In the genomic region with DNA sequence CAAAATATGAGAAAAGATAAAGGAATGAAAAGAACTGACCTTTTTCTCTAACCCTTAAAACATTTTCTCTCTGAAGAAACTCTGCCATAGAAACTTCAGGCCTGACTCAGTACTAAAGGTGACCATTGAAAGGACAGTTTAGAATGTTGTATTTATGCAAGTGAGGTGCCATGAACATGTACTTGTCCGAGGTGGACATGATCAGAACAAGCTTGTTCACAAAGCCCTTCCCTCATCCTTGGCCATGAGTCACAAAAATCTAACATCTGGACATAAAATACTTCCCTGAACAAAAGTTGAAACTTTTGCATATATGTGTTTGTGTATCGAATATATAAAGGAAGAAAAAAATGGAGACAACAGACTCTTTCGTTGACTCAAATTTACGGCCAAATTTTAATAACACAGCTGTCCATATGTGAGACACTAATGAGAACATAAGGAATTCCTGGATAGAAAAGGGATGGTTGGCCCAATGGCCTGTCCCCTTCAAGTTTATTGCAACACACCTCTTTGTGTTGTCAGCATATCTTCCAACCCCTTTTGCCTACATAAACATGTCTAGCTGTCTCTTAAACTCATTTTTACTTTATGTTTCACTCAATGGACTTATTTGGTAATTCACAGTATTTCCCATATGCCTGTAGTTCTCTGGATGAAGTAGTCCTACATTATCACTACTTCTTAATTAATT, we compare ENCODE assay signal across 20 cellular contexts. TPM values are rescaled to one million over a fixed set of nuclear protein-coding genes. Genes with fewer than 3 reads are reported as not detected.
DNase-seq lines count a peak whose midpoint lies in the region; ATAC-seq, FAIRE-seq and TF ChIP-seq lines count a peak whose summit lies in the region.
"Had no signal": no experiment of that assay in that cellular context is flagged by ENCODE, and none has a peak within 500 bp of the region (broad histone marks: within the 10 kb centered on the region; RNA-seq: fewer than 3 reads in every experiment).

No MANE protein-coding gene starts in this region.

- H4K8ac ChIP-seq in H1 (ENCODE audit: extremely low read depth, insufficient read depth, low read length): no peak overlapping the region

- no peak overlapping the region for H3K14ac ChIP-seq in H1 (ENCODE audit: insufficient read length)

- DNase-seq in HepG2 (ENCODE audit: low spot score): no peak
- DNase-seq in right lobe of liver: no peak
- DNase-seq in H1 (ENCODE audit: low read depth in 1 of 2, low spot score in 2 of 2): no peak
- DNase-seq in upper lobe of right lung: no peak
- DNase-seq in NCI-H2029 (lab: John Stamatoyannopoulos, UW): no peak
- no peak for DNase-seq in thyroid gland
- DNase-seq: Caco-2; CD4-positive, CD25-positive, alpha-beta regulatory T cell; CD8-positive, alpha-beta T cell; DMS153; DND-41; GOT3; H9 had no signal

- no peak for ATAC-seq in HepG2
- ATAC-seq in right lobe of liver: no peak
- peak; percentile 25 for ATAC-seq in upper lobe of right lung
- ATAC-seq: CD8-positive, alpha-beta T cell; HCT116 had no signal

- H3K4me1 ChIP-seq in HepG2 (ENCODE audit: insufficient read depth, low read length) (no peaks in the 10 kb centered on the region), right lobe of liver (no peaks in the 10 kb centered on the region), H1 (replicated peaks in 1 of 4; ENCODE audit: control insufficient read depth in 3 of 4, insufficient read depth in 4 of 4, low read length in 3 of 4) (0 out of 7 replicates have a peak, but pooled peaks cover 0 to 1% (median 0%) of the 10 kb centered on the region in 4 experiments), upper lobe of right lung (no peaks in the 10 kb centered on the region), thyroid gland (no peaks in the 10 kb centered on the region)
- H3K4me1 ChIP-seq: Caco-2 had no signal

- BruUV-seq in HepG2 (replicated peaks; lab: Mats Ljungman, UMichigan): no TSS peak

- no peaks in the 10 kb centered on the region for H3K79me1 ChIP-seq in H1 (ENCODE audit: low read depth, low read length)

- H2BK120ac ChIP-seq in H1 (replicated peaks; ENCODE audit: low read depth, low read length): no peak overlapping the region

- H3K23ac ChIP-seq in H1 (ENCODE audit: insufficient read length): no peak overlapping the region

- no peak overlapping the region for H2BK15ac ChIP-seq in H1 (ENCODE audit: low read length)

- H3K79me2 ChIP-seq in HepG2 (ENCODE audit: insufficient read depth, low read length) (no peaks in the 10 kb centered on the region), H1 (ENCODE audit: control insufficient read depth in 1 of 2, insufficient read depth in 2 of 2, low read length in 2 of 2) (no peaks in the 10 kb centered on the region)

- H2BK20ac ChIP-seq in H1 (ENCODE audit: low read length): no peak overlapping the region

- no peak for FAIRE-seq in HepG2 (lab: Jason Lieb, UNC)
- FAIRE-seq in H1 (lab: Jason Lieb, UNC): peak; percentile 19
- FAIRE-seq: A204.1, G401.6, GM12892 had no signal

- H2AFZ ChIP-seq in HepG2 (ENCODE audit: low read length): no peak overlapping the region
- no peak overlapping the region for H2AFZ ChIP-seq in H1 (ENCODE audit: low read length)

- no peak overlapping the region for H4K5ac ChIP-seq in H1 (ENCODE audit: insufficient read length, low read depth, low read length)

- TF ChIP-seq EP300 in HepG2 (IDR thresholded peaks at IDR 0.05; ENCODE audit: low read depth in 2 of 2, low read length in 2 of 2): no peak
- no peak for TF ChIP-seq EP300 in HepG2 (CRISPR knock-in tag; IDR thresholded peaks at IDR 0.05; ENCODE audit: borderline replicate concordance)
- no peak for TF ChIP-seq EP300 in H1 (IDR thresholded peaks at IDR 0.05; ENCODE audit: borderline replicate concordance in 1 of 2, low read depth in 2 of 2, low read length in 2 of 2)

- WGBS in HepG2 (ENCODE audit: low lambda C conversion rate): 2% methylated on average over 4 of the region's 4 CpGs
- WGBS in right lobe of liver (ENCODE audit: insufficient coverage, low coverage, low lambda C conversion rate, missing lambda C conversion rate): 71% methylated on average over 4 of the region's 4 CpGs
- WGBS in H1 (ENCODE audit: extremely low coverage in 1 of 2, insufficient coverage in 1 of 2, insufficient read length in 1 of 2, insufficient replicate concordance in 2 of 2, low coverage in 1 of 2, low lambda C conversion rate in 2 of 2, missing lambda C conversion rate in 1 of 2), 2 experiments: 85% methylated on average over 4 of the region's 4 CpGs; no CpG with 5 or more reads in 1 of the 2 experiments
- WGBS in thyroid gland, 2 donors: 93 to 98% methylated on average over 4 of the region's 4 CpGs

- intact Hi-C loops in HepG2 (cut with micrococcal nuclease; ENCODE audit: unreplicated experiment) (no loop called here), right lobe of liver (cut with DNase I) (no loop called here), upper lobe of right lung (cut with DNase I) (no loop called here), thyroid gland (cut with DNase I) (no loop called here)

- POLR2A ChIA-PET in HepG2 (lab: Yijun Ruan, JAX) (no interaction called here), H1 (lab: Charles Lee; ENCODE audit: partially characterized antibody) (interaction anchor here (1.6 kb wide), 1 partner anchor 16 kb away, joined by 3 read pairs; no protein-coding TSS in a partner anchor)

- TF ChIP-seq RAD21 in HepG2 (CRISPR knock-in tag; IDR thresholded peaks at IDR 0.05): no peak
- no peak for TF ChIP-seq RAD21 in H1 (IDR thresholded peaks at IDR 0.05 in 1 of 2, conservative IDR thresholded peaks at IDR 0.05 in 1 of 2; ENCODE audit: low read depth in 2 of 2, low read length in 2 of 2)

- TF ChIP-seq CTCF in HepG2 (CRISPR knock-in tag; IDR thresholded peaks at IDR 0.05) (no peak), right lobe of liver (IDR thresholded peaks at IDR 0.05) (no peak), H1 (IDR thresholded peaks at IDR 0.05; ENCODE audit: control extremely low read depth in 1 of 3, insufficient read depth in 1 of 3, low read depth in 1 of 3, low read length in 3 of 3) (no peak), upper lobe of right lung (IDR thresholded peaks at IDR 0.05) (no peak), thyroid gland (IDR thresholded peaks at IDR 0.05) (no peak)

- H3K36me3 ChIP-seq in HepG2 (replicated peaks in 1 of 2; ENCODE audit: control insufficient read depth in 1 of 2, insufficient read depth in 2 of 2, low read length in 2 of 2): no peaks in the 10 kb centered on the region
- no peaks in the 10 kb centered on the region for H3K36me3 ChIP-seq in right lobe of liver
- H3K36me3 ChIP-seq in H1 (ENCODE audit: control insufficient read depth in 2 of 4, insufficient read depth in 4 of 4, low read length in 3 of 4): no peaks in the 10 kb centered on the region
- H3K36me3 ChIP-seq in upper lobe of right lung: no peaks in the 10 kb centered on the region
- no peaks in the 10 kb centered on the region for H3K36me3 ChIP-seq in thyroid gland
- H3K36me3 ChIP-seq: BLaER1 had no signal

- no peaks in the 10 kb centered on the region for H3K9me3 ChIP-seq in HepG2 (ENCODE audit: low read length)
- H3K9me3 ChIP-seq in right lobe of liver: no peaks in the 10 kb centered on the region
- no peaks in the 10 kb centered on the region for H3K9me3 ChIP-seq in H1 (ENCODE audit: insufficient read depth in 2 of 2, low read depth in 1 of 2, low read length in 1 of 2)
- no peaks in the 10 kb centered on the region for H3K9me3 ChIP-seq in upper lobe of right lung
- no peaks in the 10 kb centered on the region for H3K9me3 ChIP-seq in thyroid gland
- H3K9me3 ChIP-seq: BLaER1, Caco-2 had no signal

- no peaks in the 10 kb centered on the region for H4K20me1 ChIP-seq in HepG2 (ENCODE audit: insufficient read depth, low read length)
- H4K20me1 ChIP-seq in H1 (replicated peaks in 1 of 2; ENCODE audit: control insufficient read depth in 1 of 2, insufficient read depth in 2 of 2, low read length in 2 of 2): no peaks in the 10 kb centered on the region
- H4K20me1 ChIP-seq: BLaER1 had no signal

- in situ Hi-C loops in HepG2 (cut with HindIII; ENCODE audit: extremely low pct_ligation_motif_present, low pct_unique_long_range_greater_than_20kb): no loop called here

- CTCF ChIA-PET in HepG2 (lab: Yijun Ruan, JAX; ENCODE audit: low intra/inter-chr PET ratio, low total read pairs) (no interaction called here), H1 (lab: Charles Lee; ENCODE audit: partially characterized antibody) (interaction anchor here (0.7 to 1.5 kb wide), 3 partner anchors 11 to 377 kb away, joined by 3 read pairs; no protein-coding TSS in a partner anchor)

- H3K9ac ChIP-seq in HepG2 (ENCODE audit: insufficient read depth, low read depth, low read length): no peak overlapping the region
- H3K9ac ChIP-seq in H1 (replicated peaks in 1 of 4; ENCODE audit: extremely low read depth in 1 of 4, low read depth in 3 of 4, low read length in 3 of 4): no peak overlapping the region
- H3K9ac ChIP-seq: BLaER1 had no signal

- H3K27ac ChIP-seq in HepG2 (ENCODE audit: extremely low read length, insufficient read depth, low read length) (no peak overlapping the region), right lobe of liver (no peak overlapping the region), H1 (ENCODE audit: low read depth, low read length) (no peak overlapping the region), upper lobe of right lung (no peak overlapping the region), thyroid gland (no peak overlapping the region)
- H3K27ac ChIP-seq: 22Rv1, BLaER1, C4-2B had no signal

- H3K56ac ChIP-seq in H1 (replicated peaks; ENCODE audit: insufficient read length, low read depth, low read length): no peak overlapping the region

- no peak overlapping the region for H3K4me3 ChIP-seq in HepG2 (replicated peaks in 1 of 3; ENCODE audit: insufficient read depth in 1 of 3, low read depth in 2 of 3, low read length in 3 of 3)
- no peak overlapping the region for H3K4me3 ChIP-seq in right lobe of liver
- no peak overlapping the region for H3K4me3 ChIP-seq in H1 (ENCODE audit: extremely low read depth in 1 of 4, insufficient read depth in 2 of 4, low read depth in 3 of 4, low read length in 4 of 4)
- H3K4me3 ChIP-seq in upper lobe of right lung: no peak overlapping the region
- no peak overlapping the region for H3K4me3 ChIP-seq in thyroid gland (replicated peaks in 1 of 3)
- H3K4me3 ChIP-seq: BLaER1 had no signal

- TF ChIP-seq POLR2A in HepG2 (IDR thresholded peaks at IDR 0.05; ENCODE audit: insufficient read depth in 1 of 2, low read depth in 2 of 2, low read length in 2 of 2): no peak
- no peak for TF ChIP-seq POLR2A in right lobe of liver (IDR thresholded peaks at IDR 0.05)
- TF ChIP-seq POLR2A in H1 (IDR thresholded peaks at IDR 0.05; ENCODE audit: control extremely low read depth in 1 of 2, low read depth in 2 of 2, low read length in 2 of 2): no peak
- no peak for TF ChIP-seq POLR2A in thyroid gland (IDR thresholded peaks at IDR 0.05)

- H3K4ac ChIP-seq in H1 (replicated peaks; ENCODE audit: insufficient read length, low read depth, low read length): no peak overlapping the region

- H2BK5ac ChIP-seq in H1 (ENCODE audit: low read depth, low read length): no peak overlapping the region

- H3K27me3 ChIP-seq in HepG2 (ENCODE audit: control insufficient read depth in 1 of 2, insufficient read depth in 2 of 2, low read length in 2 of 2): no peaks in the 10 kb centered on the region
- no peaks in the 10 kb centered on the region for H3K27me3 ChIP-seq in right lobe of liver
- no peaks in the 10 kb centered on the region for H3K27me3 ChIP-seq in H1 (replicated peaks in 1 of 4; ENCODE audit: control insufficient read depth in 3 of 4, extremely low read depth in 1 of 4, insufficient read depth in 3 of 4, low read length in 3 of 4)
- H3K27me3 ChIP-seq in upper lobe of right lung: no peaks in the 10 kb centered on the region
- no peaks in the 10 kb centered on the region for H3K27me3 ChIP-seq in thyroid gland
- H3K27me3 ChIP-seq: BLaER1 had no signal

- no peak overlapping the region for H2AK5ac ChIP-seq in H1 (ENCODE audit: low read depth, low read length)

- H2BK12ac ChIP-seq in H1 (ENCODE audit: low read depth, low read length): no peak overlapping the region

- H3K4me2 ChIP-seq in HepG2 (ENCODE audit: low read depth, low read length): no peak overlapping the region
- H3K4me2 ChIP-seq in H1 (ENCODE audit: insufficient read depth in 1 of 2, low read depth in 2 of 2, low read length in 2 of 2): no peak overlapping the region
- H3K4me2 ChIP-seq: BLaER1 had no signal

- no peak overlapping the region for H4K91ac ChIP-seq in H1 (replicated peaks; ENCODE audit: insufficient read length, low read length)

- H3K23me2 ChIP-seq in H1 (ENCODE audit: low read depth, low read length): no peaks in the 10 kb centered on the region

- no peak overlapping the region for H3K18ac ChIP-seq in H1 (ENCODE audit: extremely low read depth, low read length)

RNA-seq across cellular contexts. Expression of a gene that starts 19.4 kb away (rescaled TPM):
- total RNA-seq in HepG2 (2016; rRNA removed; fragmentation: Illumina TruSeq; extraction: Trizol) (not detected in 2 replicates), right lobe of liver (10 to 100 TPM; 13.5 to 35.9 (median 21.7) TPM), upper lobe of right lung (178 TPM), thyroid gland (10 to 100 TPM; 21.7 to 52.1 (median 37.9) TPM)
- total RNA-seq in HepG2 (2016; cell fraction: cytosol; rRNA removed; fragmentation: Illumina TruSeq; extraction: Trizol; ENCODE audit: low read depth): 0.09 TPM in 1 of 2 replicates, not detected in the other
- 0.04 TPM in 1 of 2 replicates, not detected in the other for total RNA-seq in HepG2 (2016; cell fraction: insoluble cytoplasmic fraction; rRNA removed; fragmentation: Illumina TruSeq; extraction: Trizol)
- not detected in 2 replicates for total RNA-seq in HepG2 (2016; cell fraction: membrane; rRNA removed; fragmentation: Illumina TruSeq; extraction: Trizol)
- 0.09 TPM in 1 of 2 replicates, not detected in the other for total RNA-seq in HepG2 (2016; cell fraction: nucleus; rRNA removed; fragmentation: Illumina TruSeq; extraction: Trizol)
- polyA plus RNA-seq in HepG2 (2011; rRNA removed) (0.07 and 0.10 TPM in 2 replicates), H1 (2011; rRNA removed) (0.22 and 0.38 TPM in 2 replicates)
- 0.03 and 0.05 TPM in 2 replicates for polyA plus RNA-seq in HepG2 (2011; cell fraction: cytosol; rRNA removed)
- polyA plus RNA-seq in HepG2 (2011; cell fraction: nucleus; rRNA removed): 0.10 and 0.16 TPM in 2 replicates
- polyA plus RNA-seq in HepG2 (2012): 0.11 TPM in 1 of 2 replicates, not detected in the other
- not detected in 2 replicates for polyA plus RNA-seq in HepG2 (2016; cell fraction: cytosol; fragmentation: Illumina TruSeq; extraction: Trizol; ENCODE audit: low read depth)
- 0.07 and 0.12 TPM in 2 replicates for polyA plus RNA-seq in HepG2 (2016; cell fraction: insoluble cytoplasmic fraction; fragmentation: Illumina TruSeq; extraction: Trizol; ENCODE audit: low read depth)
- polyA plus RNA-seq in HepG2 (2016; cell fraction: membrane; fragmentation: Illumina TruSeq; extraction: Trizol; ENCODE audit: low read depth): not detected in 2 replicates
- not detected in 2 replicates for polyA plus RNA-seq in HepG2 (2016; cell fraction: nucleus; fragmentation: Illumina TruSeq; extraction: Trizol; ENCODE audit: insufficient read depth, low read depth)
- 0.84 and 11.3 TPM in 2 replicates for polyA minus RNA-seq in HepG2 (2011; rRNA and poly(A)+ RNA removed; ENCODE audit: low replicate concordance)
- polyA minus RNA-seq in HepG2 (2011; cell fraction: cytosol; rRNA and poly(A)+ RNA removed): not detected in 2 replicates
- 0.13 and 0.62 TPM in 2 replicates for polyA minus RNA-seq in HepG2 (2011; cell fraction: nucleus; rRNA and poly(A)+ RNA removed)
- total RNA-seq in H1 (2021; fragmentation: NEBNext Ultra II Directional; extraction: Animal tissue kit (Norgen Biotek cat#: 25700)): 0.13 TPM in 1 of 2 replicates, not detected in the other
- 0.40 TPM for polyA plus RNA-seq in H1 (2011; cell fraction: cytosol; rRNA removed)
- 1.00 TPM for polyA plus RNA-seq in H1 (2011; cell fraction: nucleus; rRNA removed)
- polyA plus RNA-seq in H1 (2012, experiment 1 of 2): 0.46 to 0.78 TPM (median 0.66 TPM) in 4 replicates
- polyA plus RNA-seq in H1 (2012, experiment 2 of 2): 0.07 TPM
- polyA plus RNA-seq in H1 (2013, experiment 1 of 2): 0.04 TPM
- 0.04 TPM for polyA plus RNA-seq in H1 (2013, experiment 2 of 2)
- polyA minus RNA-seq in H1 (2011; rRNA and poly(A)+ RNA removed): 1.2 and 1.6 TPM in 2 replicates
- 1.8 TPM for polyA minus RNA-seq in H1 (2011; cell fraction: cytosol; rRNA and poly(A)+ RNA removed)
- polyA minus RNA-seq in H1 (2011; cell fraction: nucleus; rRNA and poly(A)+ RNA removed): 3.4 TPM
- total RNA-seq: Caco-2 had no signal

Comparison
In these comparisons a context has a peak if more than half of its experiments do, and no peak if none do; other contexts are left out.
1. RNA of a gene that starts 19.4 kb away (total RNA-seq): 178 TPM in upper lobe of right lung (single experiment), 21.7 to 52.1 TPM in thyroid gland and 13.5 to 35.9 TPM in right lobe of liver; 0.13 TPM in H1 and 0.04 to 0.09 TPM in HepG2; every median in the first group is over 10 times any median in the second.